10 cellular contexts compared by ENCODE assay signal in genomic region chr6:112307707-112308106, GRCh38. TPM values are rescaled to one million over a fixed set of nuclear protein-coding genes. Genes with fewer than 3 reads are reported as not detected.
DNase-seq lines count a peak whose midpoint lies in the region; ATAC-seq, FAIRE-seq and TF ChIP-seq lines count a peak whose summit lies in the region.
"Had no signal": no experiment of that assay in that cellular context is flagged by ENCODE, and none has a peak within 500 bp of the region (broad histone marks: within the 10 kb centered on the region; RNA-seq: fewer than 3 reads in every experiment).

No MANE protein-coding gene starts in this region.

- intact Hi-C loops in breast epithelium (cut with DNase I; ENCODE audit: low total_unique reads): no loop called here

- H3K4me3 Mint-ChIP-seq in activated CD4-positive, alpha-beta T cell treated with anti-CD3 and anti-CD28 coated beads, Interleukin-2, amount 10 ng/mL, durations not matched to agents 7 days and 5 days: no peak overlapping the region
- H3K4me3 Mint-ChIP-seq: CD4-positive, CD25-positive, alpha-beta regulatory T cell had no signal

- H3K4me1 ChIP-seq in BLaER1: peaks cover 23% of the 10 kb centered on the region
- no peaks in the 10 kb centered on the region for H3K4me1 ChIP-seq in breast epithelium

- H3K36me3 Mint-ChIP-seq in activated CD4-positive, alpha-beta T cell treated with anti-CD3 and anti-CD28 coated beads, Interleukin-2, amount 10 ng/mL, durations not matched to agents 7 days and 5 days (ENCODE audit: low read depth): no peaks in the 10 kb centered on the region
- H3K36me3 Mint-ChIP-seq: CD4-positive, CD25-positive, alpha-beta regulatory T cell had no signal

- ATAC-seq in HG02943 (IDR thresholded peaks at IDR 0.05; ENCODE audit: low read depth, unreplicated experiment): peak; percentile 99

- CTCF ChIA-PET in activated CD4-positive, alpha-beta T cell treated with anti-CD3 and anti-CD28 coated beads, Interleukin-2, amount 10 ng/mL, durations not matched to agents 7 days and 5 days (lab: Charles Lee): interaction anchor here (0.6 to 3.0 kb wide), 2 partner anchors 128 to 793 kb away, joined by 3 to 11 read pairs; no protein-coding TSS in a partner anchor

- H3K4me3 ChIP-seq in BLaER1 (no peak overlapping the region), coronary artery (no peak overlapping the region), breast epithelium (no peak overlapping the region)

- H3K4me2 ChIP-seq in BLaER1: peak overlapping the region; percentile 60

- H3K27ac Mint-ChIP-seq in activated CD4-positive, alpha-beta T cell treated with anti-CD3 and anti-CD28 coated beads, Interleukin-2, amount 10 ng/mL, durations not matched to agents 7 days and 5 days: no peak overlapping the region
- H3K27ac Mint-ChIP-seq: CD4-positive, CD25-positive, alpha-beta regulatory T cell had no signal

- H3K9me3 Mint-ChIP-seq in activated CD4-positive, alpha-beta T cell treated with anti-CD3 and anti-CD28 coated beads, Interleukin-2, amount 10 ng/mL, durations not matched to agents 7 days and 5 days: no peaks in the 10 kb centered on the region
- H3K9me3 Mint-ChIP-seq: CD4-positive, CD25-positive, alpha-beta regulatory T cell had no signal

- peaks cover 54% of the 10 kb centered on the region for H3K27me3 Mint-ChIP-seq in activated CD4-positive, alpha-beta T cell treated with anti-CD3 and anti-CD28 coated beads, Interleukin-2, amount 10 ng/mL, durations not matched to agents 7 days and 5 days

- peak; percentile 87 for FAIRE-seq in RCC 7860 (lab: Jason Lieb, UNC)

- no peaks in the 10 kb centered on the region for H3K9me3 ChIP-seq in BLaER1
- no peaks in the 10 kb centered on the region for H3K9me3 ChIP-seq in breast epithelium

- H3K36me3 ChIP-seq in BLaER1 (no peaks in the 10 kb centered on the region), breast epithelium (no peaks in the 10 kb centered on the region)

- no peaks in the 10 kb centered on the region for H4K20me1 ChIP-seq in BLaER1

- POLR2A ChIA-PET in activated CD4-positive, alpha-beta T cell treated with anti-CD3 and anti-CD28 coated beads, Interleukin-2, amount 10 ng/mL, durations not matched to agents 7 days and 5 days (lab: Charles Lee): no interaction called here

- H3K4me1 Mint-ChIP-seq in activated CD4-positive, alpha-beta T cell treated with anti-CD3 and anti-CD28 coated beads, Interleukin-2, amount 10 ng/mL, durations not matched to agents 7 days and 5 days: no peaks in the 10 kb centered on the region
- H3K4me1 Mint-ChIP-seq: CD4-positive, CD25-positive, alpha-beta regulatory T cell had no signal

- H3K27ac ChIP-seq in BLaER1: no peak overlapping the region
- no peak overlapping the region for H3K27ac ChIP-seq in coronary artery
- H3K27ac ChIP-seq in breast epithelium: no peak overlapping the region

- no peak for TF ChIP-seq POLR2A in breast epithelium (IDR thresholded peaks at IDR 0.05)

- H3K27me3 ChIP-seq in BLaER1: no peaks in the 10 kb centered on the region
- H3K27me3 ChIP-seq in breast epithelium: no peaks in the 10 kb centered on the region

- DNase-seq in GM19238 (ENCODE audit: insufficient read length, low spot score): peak; percentile 27
- DNase-seq in RCC 7860 (ENCODE audit: low spot score): peak; percentile 81
- no peak for DNase-seq in coronary artery (ENCODE audit: low spot score)
- no peak for DNase-seq in hepatic stellate cell (ENCODE audit: low spot score)
- DNase-seq in breast epithelium (ENCODE audit: low spot score in 2 of 2): no peak
- no peak for DNase-seq in activated CD4-positive, alpha-beta T cell treated with anti-CD3 and anti-CD28 coated beads, Interleukin-2, amount 10 ng/mL, durations not matched to agents 7 days and 5 days
- DNase-seq: CD4-positive, CD25-positive, alpha-beta regulatory T cell; NK-92 treated with Interleukin-12 subunit alpha and Interleukin-12 subunit beta, amount 100 ng/mL, for 24 hours had no signal

- no peak overlapping the region for H3K9ac ChIP-seq in BLaER1

- no peak for TF ChIP-seq CTCF in coronary artery (IDR thresholded peaks at IDR 0.05)
- no peak for TF ChIP-seq CTCF in breast epithelium (IDR thresholded peaks at IDR 0.05)

RNA-seq across cellular contexts. Expression of gene RFPL4B, which starts 39.4 kb away (rescaled TPM):
- not detected for total RNA-seq in breast epithelium
- not detected for total RNA-seq in activated CD4-positive, alpha-beta T cell treated with anti-CD3 and anti-CD28 coated beads, Interleukin-2, amount 10 ng/mL, durations not matched to agents 7 days and 5 days
- total RNA-seq: CD4-positive, CD25-positive, alpha-beta regulatory T cell had no signal

RNA-seq across cellular contexts. Expression of gene LAMA4, which starts 53.3 kb away (rescaled TPM):
- 100 to 1,000 TPM in 2 of 3 donors, 10 to 100 TPM in 1; 54.0 to 142 (median 129) TPM for total RNA-seq in breast epithelium
- not detected for total RNA-seq in activated CD4-positive, alpha-beta T cell treated with anti-CD3 and anti-CD28 coated beads, Interleukin-2, amount 10 ng/mL, durations not matched to agents 7 days and 5 days
- total RNA-seq: CD4-positive, CD25-positive, alpha-beta regulatory T cell had no signal

Comparison
In these comparisons a context has a peak if more than half of its experiments do, and no peak if none do; other contexts are left out.
1. DNase-seq: peak in GM19238 (single experiment) and RCC 7860 (single experiment); none in coronary artery (single experiment), hepatic stellate cell (single experiment), breast epithelium (0 of 2) and activated CD4-positive, alpha-beta T cell treated with anti-CD3 and anti-CD28 coated beads, Interleukin-2, amount 10 ng/mL, durations not matched to agents 7 days and 5 days (single experiment).
2. RNA of gene LAMA4, which starts 53.3 kb away (total RNA-seq): 54.0 to 142 TPM in breast epithelium; not detected in activated CD4-positive, alpha-beta T cell treated with anti-CD3 and anti-CD28 coated beads, Interleukin-2, amount 10 ng/mL, durations not matched to agents 7 days and 5 days; every median in the first group is over 10 times any median in the second.